22 cellular contexts compared by ENCODE assay signal in the genomic region with DNA sequence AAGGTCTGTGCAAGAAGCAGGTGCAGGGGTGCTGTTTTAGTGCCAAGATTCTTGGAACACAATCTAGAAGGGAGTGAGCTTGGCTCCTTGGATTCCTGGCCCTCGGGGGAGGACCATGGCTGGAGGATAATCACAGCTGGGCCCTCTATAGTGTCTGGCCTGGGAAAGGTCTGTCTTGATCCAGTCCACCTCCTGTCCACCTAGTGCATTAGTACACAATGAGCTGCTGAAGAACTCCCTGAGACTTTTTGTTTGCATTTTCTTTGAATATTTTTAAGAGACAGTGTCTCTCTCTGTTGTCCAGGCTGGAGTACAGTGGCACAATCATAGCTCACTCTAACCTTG.
"Had no signal": no experiment of that assay in that cellular context is flagged by ENCODE, and none has a peak within 500 bp of the region (broad histone marks: within the 10 kb centered on the region; RNA-seq: fewer than 3 reads in every experiment).

No MANE protein-coding gene starts in this region.

- H3K27ac ChIP-seq: left lung, parathyroid adenoma, testis had no signal

- DNase-seq: activated CD4-positive, alpha-beta memory T cell treated with anti-CD3 and anti-CD28 coated beads for 36 hours; activated CD4-positive, alpha-beta T cell treated with anti-CD3 and anti-CD28 coated beads for 36 hours; activated naive CD4-positive, alpha-beta T cell treated with Interleukin-2 at 50 U/mL for 16 hours; activated naive CD8-positive, alpha-beta T cell treated with anti-CD3 and anti-CD28 coated beads for 36 hours; activated T-cell treated with anti-CD3 and anti-CD28 coated beads, Interleukin-2, amount 50 U/mL, for 48 hours; amygdala; effector CD4-positive, alpha-beta T cell; kidney; left lung; mammary epithelial cell; nucleus accumbens; stimulated activated CD4-positive, alpha-beta T cell treated with anti-CD3 and anti-CD28 coated beads, Interleukin-15, amount 100 ng/mL, for 24 hours; stimulated activated naive B cell treated with anti-CD40 and anti-IgM and Interleukin-4, amounts not matched to agents 10 μg/mL and 1 μg/mL and 100 μg/mL, for 72 hours; T-helper 9 cell; testis had no signal

- H3K36me3 Mint-ChIP-seq: activated CD4-positive, alpha-beta memory T cell treated with anti-CD3 and anti-CD28 coated beads for 36 hours; stimulated activated naive B cell treated with anti-CD40 and anti-IgM and Interleukin-4, amounts not matched to agents 10 μg/mL and 1 μg/mL and 100 μg/mL, for 72 hours; type B pancreatic cell; WTC11 had no signal

- H3K36me3 ChIP-seq: left lung had no signal

- H3K9me3 Mint-ChIP-seq: activated CD4-positive, alpha-beta memory T cell treated with anti-CD3 and anti-CD28 coated beads for 36 hours; dendritic cell treated with granulocyte-macrophage colony-stimulating factor and Interleukin-4, amounts not matched to agents 40 ng/mL and 50 ng/mL, for 4 days; type B pancreatic cell; WTC11 had no signal

- H3K4me1 ChIP-seq: parathyroid adenoma, testis had no signal

- H3K79me2 ChIP-seq: parathyroid adenoma had no signal

- H3K4me3 ChIP-seq: left lung, smooth muscle cell, testis had no signal

- H3K27me3 Mint-ChIP-seq: activated CD4-positive, alpha-beta memory T cell treated with anti-CD3 and anti-CD28 coated beads for 36 hours; activated CD4-positive, alpha-beta T cell treated with anti-CD3 and anti-CD28 coated beads for 36 hours; activated naive CD8-positive, alpha-beta T cell treated with anti-CD3 and anti-CD28 coated beads for 36 hours; dendritic cell treated with granulocyte-macrophage colony-stimulating factor and Interleukin-4, amounts not matched to agents 40 ng/mL and 50 ng/mL, for 4 days; stimulated activated naive B cell treated with anti-CD40 and anti-IgM and Interleukin-4, amounts not matched to agents 10 μg/mL and 1 μg/mL and 100 μg/mL, for 72 hours; type B pancreatic cell had no signal

- ATAC-seq: activated CD4-positive, alpha-beta T cell treated with anti-CD3 and anti-CD28 coated beads for 36 hours; left lung; sciatic nerve; SK-N-SH treated with all-trans-retinoic acid at 6 μM for 48 hours; stimulated activated naive B cell treated with anti-CD40 and anti-IgM and Interleukin-4, amounts not matched to agents 10 μg/mL and 1 μg/mL and 100 μg/mL, for 72 hours; WTC11 had no signal

- H3K9ac ChIP-seq: parathyroid adenoma had no signal

- H3K4me3 Mint-ChIP-seq: activated CD4-positive, alpha-beta memory T cell treated with anti-CD3 and anti-CD28 coated beads for 36 hours; activated CD4-positive, alpha-beta T cell treated with anti-CD3 and anti-CD28 coated beads for 36 hours; activated naive CD8-positive, alpha-beta T cell treated with anti-CD3 and anti-CD28 coated beads for 36 hours; dendritic cell treated with granulocyte-macrophage colony-stimulating factor and Interleukin-4, amounts not matched to agents 40 ng/mL and 50 ng/mL, for 4 days; stimulated activated naive B cell treated with anti-CD40 and anti-IgM and Interleukin-4, amounts not matched to agents 10 μg/mL and 1 μg/mL and 100 μg/mL, for 72 hours; type B pancreatic cell; WTC11 had no signal

- H3K27ac Mint-ChIP-seq: activated CD4-positive, alpha-beta memory T cell treated with anti-CD3 and anti-CD28 coated beads for 36 hours; activated CD4-positive, alpha-beta T cell treated with anti-CD3 and anti-CD28 coated beads for 36 hours; activated naive CD8-positive, alpha-beta T cell treated with anti-CD3 and anti-CD28 coated beads for 36 hours; dendritic cell treated with granulocyte-macrophage colony-stimulating factor and Interleukin-4, amounts not matched to agents 40 ng/mL and 50 ng/mL, for 4 days; stimulated activated naive B cell treated with anti-CD40 and anti-IgM and Interleukin-4, amounts not matched to agents 10 μg/mL and 1 μg/mL and 100 μg/mL, for 72 hours; type B pancreatic cell; WTC11 had no signal

- H3K4me2 ChIP-seq: smooth muscle cell had no signal

- H3K27me3 ChIP-seq: left lung, testis had no signal

- H2AFZ ChIP-seq: parathyroid adenoma had no signal

- H3K9me3 ChIP-seq: testis had no signal
